ENCODE assay signal across 8 cellular contexts in the genomic region with DNA sequence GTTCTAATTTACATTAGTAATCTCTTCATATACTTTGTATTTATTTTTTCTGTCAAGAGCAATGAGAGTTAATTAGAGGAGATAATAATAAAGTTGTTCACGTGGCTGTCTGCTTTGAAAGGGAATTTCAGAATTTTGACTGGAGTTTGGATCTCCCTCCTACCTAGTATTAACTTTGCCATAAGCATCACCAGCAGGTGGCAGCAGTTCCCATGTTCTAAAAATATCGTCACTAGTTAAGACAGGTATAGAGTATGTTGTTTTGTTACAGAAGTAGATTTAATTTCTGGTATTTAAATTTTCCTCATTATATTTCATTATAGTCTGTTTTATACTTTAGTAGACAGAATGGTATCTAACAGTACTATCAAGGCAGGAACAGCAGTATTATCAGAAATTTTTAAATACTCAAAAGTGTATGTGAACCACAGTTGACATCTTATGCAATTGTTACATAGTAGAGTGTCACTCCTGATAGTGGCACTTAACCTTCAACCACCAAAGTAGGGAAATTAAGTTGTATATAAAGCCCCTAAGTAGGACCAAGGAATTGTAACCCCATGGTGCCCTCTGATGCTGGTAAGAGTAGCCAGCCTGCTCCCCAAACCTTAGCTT. TPM values are rescaled to one million over a fixed set of nuclear protein-coding genes. Genes with fewer than 3 reads are reported as not detected.
DNase-seq lines count a peak whose midpoint lies in the region; ATAC-seq and TF ChIP-seq lines count a peak whose summit lies in the region.

No MANE protein-coding gene starts in this region.

- no peaks in the 10 kb centered on the region for H3F3A ChIP-seq in Loucy (ENCODE audit: low read depth)

- H3K27me3 ChIP-seq in Loucy (ENCODE audit: insufficient read depth, low read length, poor library complexity, severe bottlenecking) (no peaks in the 10 kb centered on the region), heart right ventricle (no peaks in the 10 kb centered on the region), sigmoid colon (no peaks in the 10 kb centered on the region)

- no peak overlapping the region for H3K4me2 ChIP-seq in Loucy (ENCODE audit: low read depth, low read length, poor library complexity, severe bottlenecking)

- H4K20me1 ChIP-seq in Loucy (ENCODE audit: insufficient read depth, low read length, poor library complexity, severe bottlenecking) = no peaks in the 10 kb centered on the region

- H3K4me3 Mint-ChIP-seq in activated naive CD8-positive, alpha-beta T cell treated with anti-CD3 and anti-CD28 coated beads for 36 hours = no peak overlapping the region

- H3K36me3 Mint-ChIP-seq in activated naive CD8-positive, alpha-beta T cell treated with anti-CD3 and anti-CD28 coated beads for 36 hours = peaks cover 27% of the 10 kb centered on the region

- H3K79me2 ChIP-seq in Loucy (ENCODE audit: insufficient read depth, low read length) = no peaks in the 10 kb centered on the region

- no peaks in the 10 kb centered on the region for H3K27me3 Mint-ChIP-seq in activated naive CD8-positive, alpha-beta T cell treated with anti-CD3 and anti-CD28 coated beads for 36 hours

- peak; percentile 36 to 67 for DNase-seq in SW 1271 (lab: John Stamatoyannopoulos, UW)
- DNase-seq in activated naive CD8-positive, alpha-beta T cell treated with anti-CD3 and anti-CD28 coated beads for 36 hours = peak; percentile 55
- DNase-seq in heart right ventricle = peak; percentile 51 to 76
- DNase-seq in sigmoid colon = peak; percentile 83
- no peak for DNase-seq in NCI-H187 treated with DMSO at 0.1 percent for 48 hours (lab: John Stamatoyannopoulos, UW)

- H2AFZ ChIP-seq in Loucy (ENCODE audit: low read length) = no peak overlapping the region

- ATAC-seq in GM18502 (IDR thresholded peaks at IDR 0.05; ENCODE audit: poor library complexity, unreplicated experiment) (peak; percentile 65), heart right ventricle (peak; percentile 61 to 85 (median 79))

- H3K27ac ChIP-seq in 22Rv1 (no peak overlapping the region), heart right ventricle (no peak overlapping the region), sigmoid colon (peak overlapping the region in 1 of 4 donors; percentile 21)

- no peak for TF ChIP-seq EP300 in sigmoid colon (IDR thresholded peaks at IDR 0.05)

- peaks cover 7% of the 10 kb centered on the region for H3K4me1 Mint-ChIP-seq in activated naive CD8-positive, alpha-beta T cell treated with anti-CD3 and anti-CD28 coated beads for 36 hours

- H3K4me3 ChIP-seq in Loucy (ENCODE audit: low read length, poor library complexity, severe bottlenecking) = no peak overlapping the region
- H3K4me3 ChIP-seq in heart right ventricle = no peak overlapping the region
- no peak overlapping the region for H3K4me3 ChIP-seq in sigmoid colon

- peak; percentile 89 for TF ChIP-seq CTCF in 22Rv1 (IDR thresholded peaks at IDR 0.05)
- TF ChIP-seq CTCF in Loucy (conservative IDR thresholded peaks at IDR 0.05; ENCODE audit: low read length) = peak; percentile 83
- TF ChIP-seq CTCF in heart right ventricle (IDR thresholded peaks at IDR 0.05) = peak; percentile 63 to 89 (median 81)
- peak; percentile 34 to 80 (median 59) for TF ChIP-seq CTCF in sigmoid colon (IDR thresholded peaks at IDR 0.05)

- no peak for TF ChIP-seq POLR2A in sigmoid colon (IDR thresholded peaks at IDR 0.05)

- WGBS in heart right ventricle, 2 donors = 10 to 12% methylated on average over 2 of the region's 2 CpGs
- WGBS in sigmoid colon, 2 donors = 9 to 19% methylated on average over 2 of the region's 2 CpGs

- no peak overlapping the region for H3K27ac Mint-ChIP-seq in activated naive CD8-positive, alpha-beta T cell treated with anti-CD3 and anti-CD28 coated beads for 36 hours

- H3K4me1 ChIP-seq in Loucy (ENCODE audit: insufficient read depth, low read length, poor library complexity, severe bottlenecking) = no peaks in the 10 kb centered on the region
- H3K4me1 ChIP-seq in heart right ventricle = peaks cover 0 to 24% (median 7%) of the 10 kb centered on the region in 9 donors
- H3K4me1 ChIP-seq in sigmoid colon = peaks cover 0 to 5% (median 0%) of the 10 kb centered on the region in 4 donors

- H3K9ac ChIP-seq in Loucy (ENCODE audit: low read depth, low read length, poor library complexity, severe bottlenecking) = no peak overlapping the region

- intact Hi-C loops in heart right ventricle (cut with DNase I) (loop anchor here (1.0 to 10.0 kb wide), 7 partner anchors 145 to 312 kb away; no protein-coding TSS in a partner anchor), sigmoid colon (cut with DNase I) (loop anchor here (2.0 to 10.0 kb wide), 2 partner anchors 150 to 552 kb away; no protein-coding TSS in a partner anchor)

- H3K36me3 ChIP-seq in Loucy (ENCODE audit: insufficient read depth, low read length) (peaks cover 23% of the 10 kb centered on the region; the same call in 1 of the 2 replicates), heart right ventricle (peaks cover 0 to 97% (median 26%) of the 10 kb centered on the region in 9 donors), sigmoid colon (peaks cover 0 to 60% (median 12%) of the 10 kb centered on the region in 4 donors)

- H3K9me3 Mint-ChIP-seq in activated naive CD8-positive, alpha-beta T cell treated with anti-CD3 and anti-CD28 coated beads for 36 hours = no peaks in the 10 kb centered on the region

- no peaks in the 10 kb centered on the region for H3K9me2 ChIP-seq in Loucy (replicated peaks; ENCODE audit: low read depth, low read length)

- H3K9me3 ChIP-seq in Loucy (ENCODE audit: insufficient read depth, low read depth, low read length) (no peaks in the 10 kb centered on the region), heart right ventricle (no peaks in the 10 kb centered on the region), sigmoid colon (no peaks in the 10 kb centered on the region)

RNA-seq across cellular contexts. Expression of a gene that starts 20.4 kb away (rescaled TPM):
- 100 to 1,000 TPM; 140 to 148 TPM for total RNA-seq in activated naive CD8-positive, alpha-beta T cell treated with anti-CD3 and anti-CD28 coated beads for 36 hours
- total RNA-seq in heart right ventricle (10 to 100 TPM; 18.9 to 24.3 (median 20.9) TPM), sigmoid colon (10 to 100 TPM; 23.0 to 58.1 (median 27.7) TPM)
- polyA plus RNA-seq in heart right ventricle (10 to 100 TPM; 11.6 to 14.3 TPM), sigmoid colon (10 to 100 TPM; 18.6 to 26.6 (median 19.3) TPM)

RNA-seq across cellular contexts. Expression of a gene that starts 23.6 kb away (rescaled TPM):
- total RNA-seq in activated naive CD8-positive, alpha-beta T cell treated with anti-CD3 and anti-CD28 coated beads for 36 hours = 10 to 100 TPM; 44.9 to 45.4 TPM
- 100 to 1,000 TPM in 6 of 10 donors, 10 to 100 TPM in 4; 84.6 to 130 (median 102) TPM for total RNA-seq in heart right ventricle
- polyA plus RNA-seq in heart right ventricle = 10 to 100 TPM; 20.3 to 44.9 TPM
- 10 to 100 TPM; 30.7 to 70.1 (median 53.5) TPM for total RNA-seq in sigmoid colon
- polyA plus RNA-seq in sigmoid colon = 10 to 100 TPM; 31.5 to 43.2 (median 42.6) TPM

RNA-seq across cellular contexts. Expression of a gene that starts 34.5 kb away (rescaled TPM):
- 1 to 10 TPM; 1.3 to 1.5 TPM for total RNA-seq in activated naive CD8-positive, alpha-beta T cell treated with anti-CD3 and anti-CD28 coated beads for 36 hours
- total RNA-seq in heart right ventricle = 10 to 100 TPM in 5 of 10 donors, 1 to 10 TPM in 5; 4.9 to 16.6 (median 9.6) TPM
- polyA plus RNA-seq in heart right ventricle = 1 to 10 TPM; 3.6 to 3.7 TPM
- 1 to 10 TPM in 3 of 4 donors, under 1 TPM in 1; 0.55 to 6.2 (median 2.9) TPM for total RNA-seq in sigmoid colon
- polyA plus RNA-seq in sigmoid colon = under 1 TPM; 0.23 to 0.69 (median 0.60) TPM
